In the genomic region with DNA sequence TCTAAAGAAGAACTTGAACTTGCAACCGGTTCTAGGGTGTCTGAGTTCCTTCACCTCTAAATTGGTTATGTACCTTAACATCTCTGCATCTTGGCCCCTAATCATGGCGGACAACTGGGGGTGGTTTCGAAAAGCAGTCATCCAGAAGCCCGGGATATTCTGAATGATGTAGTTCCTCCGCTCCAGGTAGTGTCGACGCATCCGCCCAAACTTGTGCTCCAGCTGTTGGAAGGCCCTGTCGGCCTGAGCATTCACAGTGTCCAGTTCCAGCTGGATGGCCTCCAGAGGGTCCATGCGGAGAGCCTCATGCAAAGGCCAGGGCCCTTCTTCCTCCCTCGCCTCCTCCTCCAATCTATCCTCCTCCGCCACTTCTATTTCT, we compare ENCODE assay signal across 8 cellular contexts. TPM values are rescaled to one million over a fixed set of nuclear protein-coding genes. Genes with fewer than 3 reads are reported as not detected.
DNase-seq lines count a peak whose midpoint lies in the region; ATAC-seq and TF ChIP-seq lines count a peak whose summit lies in the region.

No MANE protein-coding gene starts in this region.

- peak overlapping the region; percentile 78 for H3K4me2 ChIP-seq in PC-9

- peaks cover 48% of the 10 kb centered on the region for H3K4me1 Mint-ChIP-seq in dendritic cell treated with granulocyte-macrophage colony-stimulating factor and Interleukin-4, amounts not matched to agents 40 ng/mL and 50 ng/mL, for 4 days (ENCODE audit: low read depth)

- TF ChIP-seq CTCF in PC-9 (conservative IDR thresholded peaks at IDR 0.05) (0 out of 2 replicates have a peak, but pooled peaks have one; percentile 10), mucosa of descending colon (IDR thresholded peaks at IDR 0.05) (no peak), upper lobe of right lung (IDR thresholded peaks at IDR 0.05) (no peak)

- intact Hi-C loops in PC-9 (cut with micrococcal nuclease; ENCODE audit: unreplicated experiment): loop anchor here (1.0 to 2.0 kb wide), 3 partner anchors 25 to 292 kb away; a partner anchor contains a TSS
- intact Hi-C loops in dendritic cell treated with granulocyte-macrophage colony-stimulating factor and Interleukin-4, amounts not matched to agents 40 ng/mL and 50 ng/mL, for 4 days (cut with micrococcal nuclease): loop anchor here (2.0 to 5.0 kb wide), 2 partner anchors 128 to 292 kb away; a partner anchor contains a TSS
- intact Hi-C loops in mucosa of descending colon (cut with DNase I, micrococcal nuclease): no loop called here
- intact Hi-C loops in upper lobe of right lung (cut with DNase I): no loop called here

- peaks cover 10% of the 10 kb centered on the region; the same call in 1 of the 2 replicates for H3F3A ChIP-seq in PC-9 (ENCODE audit: insufficient read depth, low read depth)

- peak overlapping the region; percentile 91 for H3K4me3 Mint-ChIP-seq in dendritic cell treated with granulocyte-macrophage colony-stimulating factor and Interleukin-4, amounts not matched to agents 40 ng/mL and 50 ng/mL, for 4 days

- no peaks in the 10 kb centered on the region for H3K27me3 Mint-ChIP-seq in dendritic cell treated with granulocyte-macrophage colony-stimulating factor and Interleukin-4, amounts not matched to agents 40 ng/mL and 50 ng/mL, for 4 days

- peaks cover 64% of the 10 kb centered on the region for H3K79me2 ChIP-seq in PC-9 (ENCODE audit: low read depth)

- H3K36me3 Mint-ChIP-seq in dendritic cell treated with granulocyte-macrophage colony-stimulating factor and Interleukin-4, amounts not matched to agents 40 ng/mL and 50 ng/mL, for 4 days (ENCODE audit: low read depth): peaks cover 45% of the 10 kb centered on the region

- POLR2A ChIA-PET in PC-9 (lab: Charles Lee; ENCODE audit: unreplicated experiment): interaction anchor here (0.6 to 0.7 kb wide), 2 partner anchors 93 to 233 kb away, joined by 6 read pairs; a partner anchor contains a TSS

- H3K9me3 Mint-ChIP-seq in dendritic cell treated with granulocyte-macrophage colony-stimulating factor and Interleukin-4, amounts not matched to agents 40 ng/mL and 50 ng/mL, for 4 days: no peaks in the 10 kb centered on the region

- CTCF ChIA-PET in PC-9 (lab: Charles Lee): interaction anchor here (3.1 kb wide), 1 partner anchor 10 kb away, joined by 12 read pairs; no protein-coding TSS in a partner anchor

- H3K4me1 ChIP-seq in PC-9 (replicated peaks; ENCODE audit: insufficient read depth): peaks cover 47% of the 10 kb centered on the region
- peaks cover 29% of the 10 kb centered on the region for H3K4me1 ChIP-seq in mucosa of descending colon (ENCODE audit: low read depth)
- H3K4me1 ChIP-seq in upper lobe of right lung: peaks cover 49% of the 10 kb centered on the region

- H3K9me3 ChIP-seq in PC-9 (ENCODE audit: insufficient read depth, low read depth) (no peaks in the 10 kb centered on the region), mucosa of descending colon (no peaks in the 10 kb centered on the region), upper lobe of right lung (no peaks in the 10 kb centered on the region)

- H3K4me3 ChIP-seq in PC-9 (peak overlapping the region; percentile 88), mucosa of descending colon (peak overlapping the region; percentile 89), upper lobe of right lung (peak overlapping the region; percentile 89)

- H4K20me1 ChIP-seq in PC-9 (ENCODE audit: insufficient read depth): peaks cover 42% of the 10 kb centered on the region

- ATAC-seq in mucosa of descending colon: peak; percentile 26
- ATAC-seq in upper lobe of right lung: peak; percentile 30
- ATAC-seq in HG02973 (IDR thresholded peaks at IDR 0.05; ENCODE audit: unreplicated experiment): no peak

- no peaks in the 10 kb centered on the region for H3K27me3 ChIP-seq in PC-9 (ENCODE audit: insufficient read depth, low read depth)
- no peaks in the 10 kb centered on the region for H3K27me3 ChIP-seq in upper lobe of right lung

- H2AFZ ChIP-seq in PC-9: peak overlapping the region; percentile 96

- H3K27ac Mint-ChIP-seq in dendritic cell treated with granulocyte-macrophage colony-stimulating factor and Interleukin-4, amounts not matched to agents 40 ng/mL and 50 ng/mL, for 4 days: peak overlapping the region; percentile 91

- H3K27ac ChIP-seq in PC-9 (peak overlapping the region; percentile 86), upper lobe of right lung (peak overlapping the region; percentile 97)

- no peaks in the 10 kb centered on the region for H3K9me2 ChIP-seq in PC-9 (ENCODE audit: insufficient read depth)

- DNase-seq in NCI-H748 (lab: John Stamatoyannopoulos, UW; ENCODE audit: unreplicated experiment) (peak; percentile 59), NCI-H748 treated with DMSO at 0.1 percent for 48 hours (lab: John Stamatoyannopoulos, UW) (no peak), PC-9 (no peak), mucosa of descending colon (peak in 1 of 3 donors; percentile 68), upper lobe of right lung (no peak), H4 (ENCODE audit: low spot score) (no peak)

- BruUV-seq in PC-9 (replicated peaks; lab: Mats Ljungman, UMichigan): no TSS peak

- H3K36me3 ChIP-seq in PC-9 (ENCODE audit: low read depth): peaks cover 29% of the 10 kb centered on the region; the same call in 1 of the 2 replicates
- H3K36me3 ChIP-seq in mucosa of descending colon (ENCODE audit: low read depth): no peaks in the 10 kb centered on the region
- H3K36me3 ChIP-seq in upper lobe of right lung: peaks cover 7% of the 10 kb centered on the region

RNA-seq across cellular contexts. Expression of a gene that starts 0.9 kb away (rescaled TPM):
- 52.8 and 73.1 TPM in 2 replicates for total RNA-seq in PC-9 (2021)
- 100 to 1,000 TPM in 1 of 3 donors, 10 to 100 TPM in 2; 65.5 to 105 (median 67.0) TPM for total RNA-seq in mucosa of descending colon
- total RNA-seq in upper lobe of right lung: 86.2 TPM
- 38.4 and 39.9 TPM in 2 replicates for total RNA-seq in H4 (2014; rRNA removed; shearing (Covaris generic))

RNA-seq across cellular contexts. Expression of a gene that starts 25.0 kb away (rescaled TPM):
- total RNA-seq in PC-9 (2021) (10.6 and 10.9 TPM in 2 replicates), mucosa of descending colon (10 to 100 TPM in 1 of 3 donors, 1 to 10 TPM in 2; 6.1 to 16.8 (median 9.5) TPM), upper lobe of right lung (13.6 TPM)
- total RNA-seq in H4 (2014; rRNA removed; shearing (Covaris generic)): 5.8 and 6.3 TPM in 2 replicates

Comparison
In these comparisons a context has a peak if more than half of its experiments do, and no peak if none do; other contexts are left out.
1. intact Hi-C loops: an anchor here in PC-9 (1.0 to 2.0 kb wide) and dendritic cell treated with granulocyte-macrophage colony-stimulating factor and Interleukin-4, amounts not matched to agents 40 ng/mL and 50 ng/mL, for 4 days (2.0 to 5.0 kb wide); none called in mucosa of descending colon and upper lobe of right lung.